In the genomic region with DNA sequence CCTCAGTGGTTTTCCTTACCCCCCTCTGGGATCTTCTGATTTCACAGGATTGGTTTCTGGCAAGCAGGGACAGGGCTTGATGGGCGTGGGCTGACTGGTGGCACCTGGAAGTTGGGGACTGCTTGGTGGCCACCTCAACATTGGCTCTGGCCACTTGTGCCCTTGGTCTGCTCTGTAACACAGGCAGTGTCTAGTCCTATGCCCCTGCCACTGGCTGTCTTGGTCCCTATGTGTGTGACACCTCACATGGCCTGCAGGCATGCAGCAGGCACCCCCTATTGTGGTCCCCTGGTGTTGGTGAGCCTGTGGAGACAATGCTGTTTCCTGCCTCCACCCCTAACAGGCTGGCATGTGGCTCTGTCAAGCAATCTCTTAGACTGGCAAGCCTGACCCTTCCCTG, we compare ENCODE assay signal across 23 cellular contexts.
DNase-seq lines count a peak whose midpoint lies in the region; ATAC-seq, FAIRE-seq and TF ChIP-seq lines count a peak whose summit lies in the region.
"Had no signal": no experiment of that assay in that cellular context is flagged by ENCODE, and none has a peak within 500 bp of the region (broad histone marks: within the 10 kb centered on the region; RNA-seq: fewer than 3 reads in every experiment).

No MANE protein-coding gene starts in this region.

- H3K79me1 ChIP-seq in H1 (ENCODE audit: low read depth, low read length) (no peaks in the 10 kb centered on the region), trophoblast cell (ENCODE audit: low read length) (no peaks in the 10 kb centered on the region)

- peak; percentile 24 to 50 for ATAC-seq in natural killer cell treated with Interleukin-12 subunit alpha and Interleukin-12 subunit beta and Interleukin-15 and Interleukin-18, amount 100 ng/mL, for 72 hours
- ATAC-seq in natural killer cell, result no peak
- peak; percentile 41 for ATAC-seq in aorta (ENCODE audit: low FRiP score)
- no peak for ATAC-seq in activated naive CD4-positive, alpha-beta T cell treated with anti-CD3 and anti-CD28 coated beads, Interleukin-2, amount 50 U/mL, for 72 hours
- ATAC-seq: CD8-positive, alpha-beta T cell had no signal

- DNase-seq in natural killer cell treated with Interleukin-12 subunit alpha and Interleukin-12 subunit beta and Interleukin-15 and Interleukin-18, amount 100 ng/mL, for 72 hours (ENCODE audit: low spot score), result no peak
- DNase-seq in natural killer cell, result no peak
- DNase-seq in H1 (ENCODE audit: low read depth in 1 of 2, low spot score in 2 of 2), result no peak
- DNase-seq in trophoblast cell, result no peak
- no peak for DNase-seq in aorta
- no peak for DNase-seq in activated naive CD4-positive, alpha-beta T cell treated with anti-CD3 and anti-CD28 coated beads, Interleukin-2, amount 50 U/mL, for 72 hours (ENCODE audit: low spot score in 2 of 2)
- DNase-seq in ecto neural progenitor cell (ENCODE audit: low spot score), result no peak
- no peak for DNase-seq in NCI-H2227 treated with DMSO at 0.1 percent for 48 hours (lab: John Stamatoyannopoulos, UW)
- DNase-seq: Caco-2; CD4-positive, CD25-positive, alpha-beta regulatory T cell; CD8-positive, alpha-beta T cell; DMS153; DND-41; GOT3; H7; HCEC 1CT had no signal

- H2BK5ac ChIP-seq in H1 (ENCODE audit: low read depth, low read length) (no peak overlapping the region), trophoblast cell (ENCODE audit: low read depth, low read length, poor library complexity) (no peak overlapping the region)

- TF ChIP-seq RAD21 in H1 (IDR thresholded peaks at IDR 0.05 in 1 of 2, conservative IDR thresholded peaks at IDR 0.05 in 1 of 2; ENCODE audit: low read depth in 2 of 2, low read length in 2 of 2), result no peak

- no peak for TF ChIP-seq EP300 in H1 (IDR thresholded peaks at IDR 0.05; ENCODE audit: borderline replicate concordance in 1 of 2, low read depth in 2 of 2, low read length in 2 of 2)

- H4K20me1 ChIP-seq in H1 (replicated peaks in 1 of 2; ENCODE audit: control insufficient read depth in 1 of 2, insufficient read depth in 2 of 2, low read length in 2 of 2), result no peaks in the 10 kb centered on the region
- H4K20me1 ChIP-seq: BLaER1 had no signal

- TF ChIP-seq CTCF in natural killer cell (IDR thresholded peaks at IDR 0.05) (no peak), H1 (IDR thresholded peaks at IDR 0.05; ENCODE audit: control extremely low read depth in 1 of 3, insufficient read depth in 1 of 3, low read depth in 1 of 3, low read length in 3 of 3) (no peak)

- no peaks in the 10 kb centered on the region for H3K27me3 ChIP-seq in H1 (replicated peaks in 1 of 4; ENCODE audit: control insufficient read depth in 3 of 4, extremely low read depth in 1 of 4, insufficient read depth in 3 of 4, low read length in 3 of 4)
- H3K27me3 ChIP-seq in trophoblast cell (ENCODE audit: insufficient read depth, low read length), result no peaks in the 10 kb centered on the region
- H3K27me3 ChIP-seq in aorta (ENCODE audit: control insufficient read depth in 1 of 2, insufficient read depth in 2 of 2, low read length in 1 of 2), result no peaks in the 10 kb centered on the region
- H3K27me3 ChIP-seq: BLaER1 had no signal

- H3K23ac ChIP-seq in H1 (ENCODE audit: insufficient read length) (no peak overlapping the region), trophoblast cell (ENCODE audit: low read length) (peak overlapping the region; percentile 17)

- H3K4me2 ChIP-seq in H1 (ENCODE audit: insufficient read depth in 1 of 2, low read depth in 2 of 2, low read length in 2 of 2) (no peak overlapping the region), trophoblast cell (ENCODE audit: low read length) (no peak overlapping the region)
- H3K4me2 ChIP-seq: BLaER1 had no signal

- no peaks in the 10 kb centered on the region for H3K36me3 Mint-ChIP-seq in natural killer cell treated with Interleukin-12 subunit alpha and Interleukin-12 subunit beta and Interleukin-15 and Interleukin-18, amount 100 ng/mL, for 72 hours
- no peaks in the 10 kb centered on the region for H3K36me3 Mint-ChIP-seq in natural killer cell
- no peaks in the 10 kb centered on the region for H3K36me3 Mint-ChIP-seq in activated naive CD4-positive, alpha-beta T cell treated with anti-CD3 and anti-CD28 coated beads, Interleukin-2, amount 50 U/mL, for 72 hours
- H3K36me3 Mint-ChIP-seq: CD4-positive, CD25-positive, alpha-beta regulatory T cell; CD8-positive, alpha-beta T cell had no signal

- H3K79me2 ChIP-seq in H1 (ENCODE audit: control insufficient read depth in 1 of 2, insufficient read depth in 2 of 2, low read length in 2 of 2), result no peaks in the 10 kb centered on the region
- H3K79me2 ChIP-seq in trophoblast cell (ENCODE audit: control insufficient read depth, insufficient read depth, low read length, poor library complexity), result no peaks in the 10 kb centered on the region

- H4K12ac ChIP-seq in trophoblast cell (ENCODE audit: low read depth, low read length), result no peak overlapping the region

- no peak overlapping the region for H2BK15ac ChIP-seq in H1 (ENCODE audit: low read length)

- no peak overlapping the region for H3K56ac ChIP-seq in H1 (replicated peaks; ENCODE audit: insufficient read length, low read depth, low read length)

- no peak overlapping the region for H2BK12ac ChIP-seq in H1 (ENCODE audit: low read depth, low read length)
- no peak overlapping the region for H2BK12ac ChIP-seq in trophoblast cell (ENCODE audit: low read length)

- H3K4me1 Mint-ChIP-seq in natural killer cell treated with Interleukin-12 subunit alpha and Interleukin-12 subunit beta and Interleukin-15 and Interleukin-18, amount 100 ng/mL, for 72 hours (ENCODE audit: low read depth in 2 of 2), result no peaks in the 10 kb centered on the region
- no peaks in the 10 kb centered on the region for H3K4me1 Mint-ChIP-seq in natural killer cell
- H3K4me1 Mint-ChIP-seq: B cell; CD4-positive, CD25-positive, alpha-beta regulatory T cell had no signal

- no peaks in the 10 kb centered on the region; a peak in 1 of 4 replicates for H3K9me3 ChIP-seq in H1 (ENCODE audit: insufficient read depth in 2 of 2, low read depth in 1 of 2, low read length in 1 of 2)
- no peaks in the 10 kb centered on the region for H3K9me3 ChIP-seq in trophoblast cell (ENCODE audit: insufficient read depth, low read depth, low read length)
- H3K9me3 ChIP-seq in aorta (ENCODE audit: control insufficient read depth, low read length), result no peaks in the 10 kb centered on the region
- H3K9me3 ChIP-seq: BLaER1, Caco-2 had no signal

- CTCF ChIA-PET in H1 (lab: Charles Lee; ENCODE audit: partially characterized antibody), result interaction anchor here (1.0 to 1.4 kb wide), 2 partner anchors 17 to 28 kb away, joined by 3 read pairs; no protein-coding TSS in a partner anchor

- TF ChIP-seq POLR2A in H1 (IDR thresholded peaks at IDR 0.05; ENCODE audit: control extremely low read depth in 1 of 2, low read depth in 2 of 2, low read length in 2 of 2), result no peak

- no peak for FAIRE-seq in H1 (lab: Jason Lieb, UNC)
- FAIRE-seq: A204.1, G401.6, GM18507 had no signal

- H3K4ac ChIP-seq in H1 (replicated peaks; ENCODE audit: insufficient read length, low read depth, low read length), result no peak overlapping the region
- no peak overlapping the region for H3K4ac ChIP-seq in trophoblast cell (ENCODE audit: low read depth, low read length)

- H4K91ac ChIP-seq in H1 (replicated peaks; ENCODE audit: insufficient read length, low read length), result no peak overlapping the region
- H4K91ac ChIP-seq in trophoblast cell (ENCODE audit: low read depth, low read length), result no peak overlapping the region

- H3K23me2 ChIP-seq in H1 (ENCODE audit: low read depth, low read length), result no peaks in the 10 kb centered on the region

- H2BK20ac ChIP-seq in H1 (ENCODE audit: low read length), result no peak overlapping the region

- no peak overlapping the region for H3K27ac Mint-ChIP-seq in natural killer cell treated with Interleukin-12 subunit alpha and Interleukin-12 subunit beta and Interleukin-15 and Interleukin-18, amount 100 ng/mL, for 72 hours
- no peak overlapping the region for H3K27ac Mint-ChIP-seq in natural killer cell
- H3K27ac Mint-ChIP-seq in activated naive CD4-positive, alpha-beta T cell treated with anti-CD3 and anti-CD28 coated beads, Interleukin-2, amount 50 U/mL, for 72 hours, result no peak overlapping the region
- H3K27ac Mint-ChIP-seq: B cell; CD4-positive, CD25-positive, alpha-beta regulatory T cell; CD8-positive, alpha-beta T cell had no signal

- H2AFZ ChIP-seq in H1 (ENCODE audit: low read length) (no peak overlapping the region), trophoblast cell (ENCODE audit: insufficient read depth, low read length, poor library complexity) (no peak overlapping the region)

- H3K27ac ChIP-seq in H1 (ENCODE audit: low read depth, low read length) (no peak overlapping the region), trophoblast cell (ENCODE audit: low read depth, low read length) (no peak overlapping the region), aorta (ENCODE audit: low read depth in 1 of 2, low read length in 2 of 2) (no peak overlapping the region)
- H3K27ac ChIP-seq: 22Rv1, BLaER1, C4-2B had no signal

- peaks cover 10 to 26% of the 10 kb centered on the region in 2 donors for H3K27me3 Mint-ChIP-seq in natural killer cell treated with Interleukin-12 subunit alpha and Interleukin-12 subunit beta and Interleukin-15 and Interleukin-18, amount 100 ng/mL, for 72 hours
- H3K27me3 Mint-ChIP-seq in natural killer cell (ENCODE audit: low read depth in 2 of 2), result peaks cover 9 to 32% of the 10 kb centered on the region in 2 donors

- no peak overlapping the region for H3K9ac ChIP-seq in H1 (replicated peaks in 1 of 4; ENCODE audit: extremely low read depth in 1 of 4, low read depth in 3 of 4, low read length in 3 of 4)
- H3K9ac ChIP-seq in trophoblast cell (ENCODE audit: low read length), result peak overlapping the region; percentile 38
- H3K9ac ChIP-seq: BLaER1 had no signal

- H3K14ac ChIP-seq in H1 (ENCODE audit: insufficient read length), result no peak overlapping the region
- H3K14ac ChIP-seq in trophoblast cell (ENCODE audit: low read length), result no peak overlapping the region

- H3K4me1 ChIP-seq in H1 (replicated peaks in 1 of 4; ENCODE audit: control insufficient read depth in 3 of 4, insufficient read depth in 4 of 4, low read length in 3 of 4), result no peaks in the 10 kb centered on the region
- no peaks in the 10 kb centered on the region for H3K4me1 ChIP-seq in trophoblast cell (ENCODE audit: control insufficient read depth in 1 of 2, insufficient read depth in 2 of 2, low read length in 2 of 2)
- H3K4me1 ChIP-seq in aorta (ENCODE audit: control insufficient read depth in 1 of 2, insufficient read depth in 2 of 2, low read length in 2 of 2), result no peaks in the 10 kb centered on the region
- H3K4me1 ChIP-seq: BLaER1, Caco-2 had no signal

- H3K36me3 ChIP-seq in H1 (ENCODE audit: control insufficient read depth in 2 of 4, insufficient read depth in 4 of 4, low read length in 3 of 4) (no peaks in the 10 kb centered on the region), trophoblast cell (ENCODE audit: control insufficient read depth in 1 of 2, insufficient read depth in 2 of 2, low read length in 2 of 2) (no peaks in the 10 kb centered on the region), aorta (ENCODE audit: control insufficient read depth in 1 of 2, insufficient read depth in 2 of 2, low read length in 1 of 2) (no peaks in the 10 kb centered on the region)
- H3K36me3 ChIP-seq: BLaER1 had no signal

- H4K8ac ChIP-seq in H1 (ENCODE audit: extremely low read depth, insufficient read depth, low read length) (0 out of 2 replicates have a peak overlapping the region, but pooled peaks have one; percentile 31), trophoblast cell (ENCODE audit: low read depth, low read length) (no peak overlapping the region)

- H3K4me3 ChIP-seq in H1 (ENCODE audit: extremely low read depth in 1 of 4, insufficient read depth in 2 of 4, low read depth in 3 of 4, low read length in 4 of 4), result no peak overlapping the region
- H3K4me3 ChIP-seq in trophoblast cell (ENCODE audit: low read depth, low read length), result peak overlapping the region; percentile 28
- no peak overlapping the region for H3K4me3 ChIP-seq in aorta (ENCODE audit: low read length in 2 of 2)
- H3K4me3 ChIP-seq: BLaER1 had no signal

- no peak overlapping the region for H4K5ac ChIP-seq in H1 (ENCODE audit: insufficient read length, low read depth, low read length)

- 87% methylated on average over 1 of the region's 1 CpG; no CpG with 5 or more reads in 1 of the 2 experiments for WGBS in H1 (ENCODE audit: extremely low coverage in 1 of 2, insufficient coverage in 1 of 2, insufficient read length in 1 of 2, insufficient replicate concordance in 2 of 2, low coverage in 1 of 2, low lambda C conversion rate in 2 of 2, missing lambda C conversion rate in 1 of 2), 2 experiments
- no CpG with 5 or more reads among the region's 1 CpG for WGBS in trophoblast cell (ENCODE audit: extremely low coverage, insufficient coverage, insufficient read length)
- 64 to 87% methylated on average over 1 of the region's 1 CpG for WGBS in aorta, 2 donors

- H2BK120ac ChIP-seq in H1 (replicated peaks; ENCODE audit: low read depth, low read length) (no peak overlapping the region), trophoblast cell (ENCODE audit: insufficient read depth, low read length, poor library complexity) (no peak overlapping the region)

- H3K18ac ChIP-seq in H1 (ENCODE audit: extremely low read depth, low read length), result no peak overlapping the region
- no peak overlapping the region for H3K18ac ChIP-seq in trophoblast cell (ENCODE audit: low read length)

- H3K4me3 Mint-ChIP-seq in natural killer cell treated with Interleukin-12 subunit alpha and Interleukin-12 subunit beta and Interleukin-15 and Interleukin-18, amount 100 ng/mL, for 72 hours, result no peak overlapping the region
- no peak overlapping the region for H3K4me3 Mint-ChIP-seq in natural killer cell
- H3K4me3 Mint-ChIP-seq: B cell; CD4-positive, CD25-positive, alpha-beta regulatory T cell; CD8-positive, alpha-beta T cell had no signal

- POLR2A ChIA-PET in H1 (lab: Charles Lee; ENCODE audit: partially characterized antibody), result no interaction called here

- H3K9me3 Mint-ChIP-seq in natural killer cell treated with Interleukin-12 subunit alpha and Interleukin-12 subunit beta and Interleukin-15 and Interleukin-18, amount 100 ng/mL, for 72 hours, result no peaks in the 10 kb centered on the region
- no peaks in the 10 kb centered on the region for H3K9me3 Mint-ChIP-seq in natural killer cell
- H3K9me3 Mint-ChIP-seq in activated naive CD4-positive, alpha-beta T cell treated with anti-CD3 and anti-CD28 coated beads, Interleukin-2, amount 50 U/mL, for 72 hours, result no peaks in the 10 kb centered on the region
- H3K9me3 Mint-ChIP-seq: CD8-positive, alpha-beta T cell had no signal

- intact Hi-C loops in natural killer cell (cut with micrococcal nuclease), result no loop called here
- intact Hi-C loops in aorta (cut with DNase I), result no loop called here

- H2AK5ac ChIP-seq in H1 (ENCODE audit: low read depth, low read length) (no peak overlapping the region), trophoblast cell (ENCODE audit: low read length) (no peak overlapping the region)

Comparison
In these comparisons a context has a peak if more than half of its experiments do, and no peak if none do; other contexts are left out.
1. ATAC-seq: peak in natural killer cell treated with Interleukin-12 subunit alpha and Interleukin-12 subunit beta and Interleukin-15 and Interleukin-18, amount 100 ng/mL, for 72 hours (2 of 2) and aorta (single experiment); none in natural killer cell (0 of 3) and activated naive CD4-positive, alpha-beta T cell treated with anti-CD3 and anti-CD28 coated beads, Interleukin-2, amount 50 U/mL, for 72 hours (0 of 2).